14 cellular contexts compared by ENCODE assay signal in the genomic region with DNA sequence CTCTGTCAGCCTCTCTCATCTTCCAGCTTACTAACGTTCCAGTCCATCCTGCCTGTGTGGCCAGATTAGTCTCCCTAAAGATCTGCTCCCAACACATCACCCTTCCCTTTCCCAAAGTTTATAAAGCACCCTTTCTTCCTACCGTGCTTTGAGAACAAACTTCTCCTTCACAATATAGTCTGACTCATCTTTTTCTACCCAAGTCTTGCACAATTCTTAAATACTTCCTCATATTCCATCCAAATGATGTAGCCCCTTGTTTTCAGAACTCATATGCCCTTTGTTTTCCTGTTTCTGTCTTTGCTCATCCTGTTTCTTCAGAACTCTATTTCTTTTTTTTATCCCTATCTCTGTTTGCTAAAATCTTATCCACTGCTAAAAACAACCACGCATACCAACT. TPM values are rescaled to one million over a fixed set of nuclear protein-coding genes. Genes with fewer than 3 reads are reported as not detected.
DNase-seq lines count a peak whose midpoint lies in the region; ATAC-seq and TF ChIP-seq lines count a peak whose summit lies in the region.
"Had no signal": no experiment of that assay in that cellular context is flagged by ENCODE, and none has a peak within 500 bp of the region (broad histone marks: within the 10 kb centered on the region; RNA-seq: fewer than 3 reads in every experiment).

No MANE protein-coding gene starts in this region.

- TF ChIP-seq CTCF in Calu3 (IDR thresholded peaks at IDR 0.05; ENCODE audit: unreplicated experiment) (no peak), MCF 10A (IDR thresholded peaks at IDR 0.05; ENCODE audit: unreplicated experiment) (no peak)

- peak; percentile 19 for DNase-seq in Calu3
- peak; percentile 86 for DNase-seq in MV-4-11 (lab: John Stamatoyannopoulos, UW)
- peak; percentile 47 for DNase-seq in MCF 10A (ENCODE audit: unreplicated experiment)
- peak; percentile 48 for DNase-seq in non-pigmented ciliary epithelial cell (ENCODE audit: low read depth)
- no peak for DNase-seq in 8988T
- no peak for DNase-seq in NCI-H2196 treated with DMSO at 0.1 percent for 48 hours (lab: John Stamatoyannopoulos, UW; ENCODE audit: unreplicated experiment)
- DNase-seq in left colon, result no peak
- DNase-seq: adrenal gland, DMS 273 treated with DMSO at 0.1 percent for 48 hours, NCI-H1105, NCI-H82, uterus had no signal

- H3K9me3 Mint-ChIP-seq in Calu3 (ENCODE audit: low read depth, unreplicated experiment) (peaks cover 5% of the 10 kb centered on the region), MCF 10A (ENCODE audit: unreplicated experiment) (no peaks in the 10 kb centered on the region)
- peaks cover 4% of the 10 kb centered on the region for H3K9me3 Mint-ChIP-seq in activated T-helper 17 cell treated with anti-CD3 and anti-CD28 coated beads, Interleukin-2, amount 50 U/mL, for 72 hours

- no peak for ATAC-seq in activated T-helper 17 cell treated with anti-CD3 and anti-CD28 coated beads, Interleukin-2, amount 50 U/mL, for 72 hours (replicated peaks)
- no peak for ATAC-seq in left colon

- intact Hi-C loops in Calu3 (cut with micrococcal nuclease; ENCODE audit: unreplicated experiment), result loop anchor here (1.0 to 2.0 kb wide), 2 partner anchors 38 to 210 kb away; no protein-coding TSS in a partner anchor
- intact Hi-C loops in MCF 10A (cut with micrococcal nuclease), result no loop called here
- intact Hi-C loops in left colon (cut with DNase I, micrococcal nuclease), result no loop called here

- BruUV-seq in Calu3 (replicated peaks; lab: Mats Ljungman, UMichigan) (no TSS peak), MCF 10A (replicated peaks; lab: Mats Ljungman, UMichigan) (no TSS peak)

- H3K27ac Mint-ChIP-seq in Calu3 (ENCODE audit: unreplicated experiment) (peak overlapping the region; percentile 69), MCF 10A (ENCODE audit: low read depth, unreplicated experiment) (no peak overlapping the region)
- H3K27ac Mint-ChIP-seq in activated T-helper 17 cell treated with anti-CD3 and anti-CD28 coated beads, Interleukin-2, amount 50 U/mL, for 72 hours, result no peak overlapping the region

- H3K36me3 Mint-ChIP-seq in Calu3 (ENCODE audit: insufficient read depth, unreplicated experiment) (peaks cover 5% of the 10 kb centered on the region), MCF 10A (ENCODE audit: insufficient read depth, unreplicated experiment) (no peaks in the 10 kb centered on the region)
- H3K36me3 Mint-ChIP-seq in activated T-helper 17 cell treated with anti-CD3 and anti-CD28 coated beads, Interleukin-2, amount 50 U/mL, for 72 hours (ENCODE audit: low read depth), result no peaks in the 10 kb centered on the region

- CTCF ChIA-PET in Calu3 (lab: Charles Lee), result no interaction called here
- CTCF ChIA-PET in MCF 10A (lab: Yijun Ruan, JAX), result interaction anchor here (0.8 kb wide), 1 partner anchor 60 kb away, joined by 3 read pairs; a partner anchor contains a TSS

- POLR2A ChIA-PET in MCF 10A (lab: Yijun Ruan, JAX), result no interaction called here

- H3K27me3 Mint-ChIP-seq in Calu3 (ENCODE audit: unreplicated experiment) (no peaks in the 10 kb centered on the region), MCF 10A (ENCODE audit: insufficient read depth, unreplicated experiment) (peaks cover 6% of the 10 kb centered on the region)
- no peaks in the 10 kb centered on the region for H3K27me3 Mint-ChIP-seq in activated T-helper 17 cell treated with anti-CD3 and anti-CD28 coated beads, Interleukin-2, amount 50 U/mL, for 72 hours

- H3K4me1 Mint-ChIP-seq in Calu3 (ENCODE audit: low read depth, unreplicated experiment) (peaks cover 57% of the 10 kb centered on the region), MCF 10A (ENCODE audit: insufficient read depth, unreplicated experiment) (peaks cover 8% of the 10 kb centered on the region)
- H3K4me1 Mint-ChIP-seq in activated T-helper 17 cell treated with anti-CD3 and anti-CD28 coated beads, Interleukin-2, amount 50 U/mL, for 72 hours, result no peaks in the 10 kb centered on the region

- H3K4me3 Mint-ChIP-seq in Calu3 (ENCODE audit: low read depth, unreplicated experiment), result peak overlapping the region; percentile 6
- no peak overlapping the region for H3K4me3 Mint-ChIP-seq in MCF 10A (ENCODE audit: unreplicated experiment)
- no peak overlapping the region for H3K4me3 Mint-ChIP-seq in activated T-helper 17 cell treated with anti-CD3 and anti-CD28 coated beads, Interleukin-2, amount 50 U/mL, for 72 hours

RNA-seq across cellular contexts. Expression of a gene that starts 59.5 kb away (rescaled TPM):
- not detected in 2 replicates for total RNA-seq in Calu3 (2022)
- not detected in 2 replicates for total RNA-seq in MCF 10A (2022)
- under 1 TPM in 1 of 2 donors, not detected in 1; 0.40 TPM for total RNA-seq in activated T-helper 17 cell treated with anti-CD3 and anti-CD28 coated beads, Interleukin-2, amount 50 U/mL, for 72 hours
- total RNA-seq in left colon, result not detected
- total RNA-seq: T-helper 2 cell treated with Interferon-gamma antibody and Interleukin-4, amounts not matched to agents 100 ng/mL and 5 ng/mL, for 36 hours had no signal

Comparison
In these comparisons a context has a peak if more than half of its experiments do, and no peak if none do; other contexts are left out.
1. DNase-seq: peak in Calu3 (single experiment), MV-4-11 (single experiment), MCF 10A (single experiment) and non-pigmented ciliary epithelial cell (single experiment); none in 8988T (single experiment), NCI-H2196 treated with DMSO at 0.1 percent for 48 hours (single experiment) and left colon (0 of 2).